Comparison of ENCODE assay signal across 9 cellular contexts in genomic region chr11:102664001-102664752, GRCh38. TPM values are rescaled to one million over a fixed set of nuclear protein-coding genes. Genes with fewer than 3 reads are reported as not detected.
DNase-seq lines count a peak whose midpoint lies in the region; ATAC-seq and TF ChIP-seq lines count a peak whose summit lies in the region.
"Had no signal": no experiment of that assay in that cellular context is flagged by ENCODE, and none has a peak within 500 bp of the region (broad histone marks: within the 10 kb centered on the region; RNA-seq: fewer than 3 reads in every experiment).

No MANE protein-coding gene starts in this region.

- H3K4me2 ChIP-seq in OCI-LY7 (ENCODE audit: low read length), result no peak overlapping the region

- TF ChIP-seq CTCF in Caco-2 (IDR thresholded peaks at IDR 0.05; ENCODE audit: insufficient read depth in 1 of 2, low read depth in 1 of 2, low read length in 1 of 2, severe bottlenecking in 1 of 2, unreplicated experiment in 1 of 2) (peak; percentile 50 to 55), OCI-LY7 (conservative IDR thresholded peaks at IDR 0.05; ENCODE audit: low read length) (peak; percentile 75), fibroblast of villous mesenchyme (IDR thresholded peaks at IDR 0.05; ENCODE audit: insufficient read depth, low read depth, low read length) (peak; percentile 44)

- H3K27ac Mint-ChIP-seq in Caco-2 (ENCODE audit: unreplicated experiment), result no peak overlapping the region

- H3K27me3 ChIP-seq in Caco-2 (replicated peaks; ENCODE audit: control insufficient read depth, insufficient read depth, low read length), result no peaks in the 10 kb centered on the region

- BruUV-seq in Caco-2 (replicated peaks; lab: Mats Ljungman, UMichigan) (no TSS peak), OCI-LY7 (replicated peaks; lab: Mats Ljungman, UMichigan) (no TSS peak)

- H3K4me1 ChIP-seq in Caco-2 (0 out of 2 replicates have a peak, but pooled peaks cover 5% of the 10 kb centered on the region), OCI-LY7 (ENCODE audit: insufficient read depth, low read length, poor library complexity, severe bottlenecking) (no peaks in the 10 kb centered on the region)

- no peaks in the 10 kb centered on the region for H3K9me2 ChIP-seq in OCI-LY7 (ENCODE audit: insufficient read depth, low read length)

- H3K36me3 ChIP-seq in Caco-2 (ENCODE audit: control insufficient read depth, insufficient read depth, low read length) (no peaks in the 10 kb centered on the region), OCI-LY7 (ENCODE audit: insufficient read depth, low read length) (no peaks in the 10 kb centered on the region)

- CTCF ChIA-PET in Caco-2 (lab: Charles Lee), result no interaction called here
- CTCF ChIA-PET in OCI-LY7 (lab: Charles Lee; ENCODE audit: unreplicated experiment), result no interaction called here

- peak; percentile 55 for ATAC-seq in GM21423 (IDR thresholded peaks at IDR 0.05; ENCODE audit: unreplicated experiment)
- no peak for ATAC-seq in GM19452 (IDR thresholded peaks at IDR 0.05; ENCODE audit: unreplicated experiment)
- ATAC-seq in GM18909 (IDR thresholded peaks at IDR 0.05; ENCODE audit: poor library complexity, unreplicated experiment), result no peak

- no peaks in the 10 kb centered on the region for H3K9me3 Mint-ChIP-seq in Caco-2 (ENCODE audit: unreplicated experiment)

- no peaks in the 10 kb centered on the region for H4K20me1 ChIP-seq in OCI-LY7 (ENCODE audit: insufficient read depth, low read length)

- intact Hi-C loops in Caco-2 (cut with micrococcal nuclease; ENCODE audit: unreplicated experiment), result loop anchor here (10.0 kb wide), 1 partner anchor 129 kb away; the partner anchor contains the start of gene MMP7
- intact Hi-C loops in OCI-LY7 (cut with micrococcal nuclease; ENCODE audit: unreplicated experiment), result no loop called here

- H3K79me2 ChIP-seq in OCI-LY7 (ENCODE audit: insufficient read depth, low read depth, low read length), result no peaks in the 10 kb centered on the region

- H2AFZ ChIP-seq in OCI-LY7 (ENCODE audit: low read length), result no peak overlapping the region

- H3K27ac ChIP-seq in OCI-LY7 (ENCODE audit: low read depth, low read length, poor library complexity, severe bottlenecking), result no peak overlapping the region

- H3K4me3 ChIP-seq in Caco-2 (ENCODE audit: low read depth, low read length) (no peak overlapping the region), OCI-LY7 (ENCODE audit: low read depth, low read length, poor library complexity, severe bottlenecking) (no peak overlapping the region), fibroblast of villous mesenchyme (ENCODE audit: low read depth, low read length) (no peak overlapping the region)

- no peaks in the 10 kb centered on the region for H3K9me3 ChIP-seq in Caco-2
- no peaks in the 10 kb centered on the region for H3K9me3 ChIP-seq in OCI-LY7 (ENCODE audit: low read length)

- peaks cover 6% of the 10 kb centered on the region for H3K4me1 Mint-ChIP-seq in Caco-2 (ENCODE audit: low read depth, unreplicated experiment)

- DNase-seq in Caco-2 (peak; percentile 30 to 54), OCI-LY7 (ENCODE audit: low spot score) (peak; percentile 33), fibroblast of villous mesenchyme (ENCODE audit: low read depth) (no peak), NOMO-1 (lab: John Stamatoyannopoulos, UW; ENCODE audit: unreplicated experiment in 2 of 2) (no peak), HK-2 (ENCODE audit: unreplicated experiment) (no peak)
- DNase-seq: NCI-H1930 had no signal

- POLR2A ChIA-PET in Caco-2 (lab: Charles Lee), result no interaction called here
- POLR2A ChIA-PET in OCI-LY7 (lab: Charles Lee), result no interaction called here

- H3K36me3 Mint-ChIP-seq in Caco-2 (ENCODE audit: insufficient read depth, unreplicated experiment), result no peaks in the 10 kb centered on the region

- H3K4me3 Mint-ChIP-seq in Caco-2 (ENCODE audit: unreplicated experiment), result no peak overlapping the region

- H3K27me3 Mint-ChIP-seq in Caco-2 (ENCODE audit: insufficient read depth, unreplicated experiment), result peaks cover 2% of the 10 kb centered on the region

RNA-seq across cellular contexts. Expression of gene MMP20, which starts 39.0 kb away (rescaled TPM):
- total RNA-seq in Caco-2 (2022) (not detected in 2 replicates), OCI-LY7 (2022) (not detected in 2 replicates), fibroblast of villous mesenchyme (not detected in 2 replicates)
- not detected in 2 replicates for total RNA-seq in OCI-LY7 (2014; rRNA removed; shearing (Covaris generic))

RNA-seq across cellular contexts. Expression of gene MMP27, which starts 41.4 kb away (rescaled TPM):
- total RNA-seq in Caco-2 (2022), result not detected in 2 replicates
- total RNA-seq in OCI-LY7 (2014; rRNA removed; shearing (Covaris generic)), result not detected in 2 replicates
- not detected in 2 replicates for total RNA-seq in OCI-LY7 (2022)
- total RNA-seq in fibroblast of villous mesenchyme, result 0.97 TPM in 1 of 2 replicates, not detected in the other

Comparison
In these comparisons a context has a peak if more than half of its experiments do, and no peak if none do; other contexts are left out.
1. DNase-seq: peak in Caco-2 (2 of 2) and OCI-LY7 (single experiment); none in fibroblast of villous mesenchyme (single experiment), NOMO-1 (0 of 2) and HK-2 (single experiment).
2. Peak in every context shown above with its lines, with median percentiles within 50 percentile points of each other: CTCF ChIP-seq.